ENCODE assay signal across 9 cellular contexts in the genomic region with DNA sequence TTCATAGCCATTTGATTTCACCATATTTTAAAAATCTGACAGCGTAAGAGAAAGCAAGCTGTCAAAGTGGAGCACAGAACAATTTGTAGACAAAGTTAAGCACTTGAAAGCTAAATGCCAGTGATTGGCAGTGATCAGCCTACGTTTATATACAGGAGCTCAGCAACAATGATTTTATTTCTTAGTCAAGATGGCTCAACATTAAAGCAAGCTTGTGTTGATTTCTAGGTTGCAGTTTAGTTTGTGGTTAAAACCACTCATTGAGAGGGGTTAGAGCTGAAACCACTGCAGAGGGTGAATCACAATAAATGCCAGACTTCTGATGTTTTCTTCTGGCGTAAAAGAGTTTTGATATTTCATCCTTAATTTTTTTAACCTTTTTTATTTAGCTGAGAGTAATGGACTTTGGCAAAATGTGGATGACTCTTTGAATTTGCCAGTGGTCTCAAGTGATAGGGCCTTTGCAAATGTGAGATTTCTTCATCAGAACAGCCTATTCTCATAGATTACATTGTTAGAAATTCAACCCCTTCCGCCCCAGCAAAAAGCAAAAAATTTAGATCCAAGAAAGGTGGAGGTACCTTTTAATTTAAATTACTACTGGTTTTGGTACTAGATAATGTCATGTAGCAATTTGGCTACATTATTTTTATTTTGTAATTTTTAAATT.
DNase-seq lines count a peak whose midpoint lies in the region; ATAC-seq and TF ChIP-seq lines count a peak whose summit lies in the region.
"Had no signal": no experiment of that assay in that cellular context is flagged by ENCODE, and none has a peak within 500 bp of the region (broad histone marks: within the 10 kb centered on the region; RNA-seq: fewer than 3 reads in every experiment).

No MANE protein-coding gene starts in this region.

- WGBS in heart right ventricle, 2 donors, result 73 to 78% methylated on average over 4 of the region's 4 CpGs

- DNase-seq in AG08396 (ENCODE audit: low spot score) (peak; percentile 70), PC-3 (peak; percentile 64), fibroblast of lung (ENCODE audit: low read depth in 2 of 2) (peak; percentile 85 to 94), hippocampal formation (lab: John Stamatoyannopoulos, UW) (no peak), heart right ventricle (no peak)

- H3K27me3 ChIP-seq in PC-3 (ENCODE audit: low read length) (no peaks in the 10 kb centered on the region), fibroblast of lung (ENCODE audit: control insufficient read depth, insufficient read depth, low read length) (no peaks in the 10 kb centered on the region), heart right ventricle (no peaks in the 10 kb centered on the region)

- H4K20me1 ChIP-seq in PC-3 (ENCODE audit: low read length), result no peaks in the 10 kb centered on the region
- no peaks in the 10 kb centered on the region for H4K20me1 ChIP-seq in fibroblast of lung (ENCODE audit: control insufficient read depth, extremely low read depth, insufficient read depth, low read length)

- POLR2A ChIA-PET in PC-3 (lab: Charles Lee; ENCODE audit: unreplicated experiment), result interaction anchor here (0.8 kb wide), 1 partner anchor 75 kb away, joined by 3 read pairs; no protein-coding TSS in a partner anchor

- TF ChIP-seq CTCF in PC-3 (conservative IDR thresholded peaks at IDR 0.05; ENCODE audit: low read depth, low read length) (no peak), fibroblast of lung (conservative IDR thresholded peaks at IDR 0.05 in 1 of 2, IDR thresholded peaks at IDR 0.05 in 1 of 2; ENCODE audit: low read depth in 1 of 2, low read length in 2 of 2) (no peak), heart right ventricle (IDR thresholded peaks at IDR 0.05) (no peak)

- intact Hi-C loops in PC-3 (cut with micrococcal nuclease), result no loop called here
- intact Hi-C loops in heart right ventricle (cut with DNase I), result no loop called here

- no peaks in the 10 kb centered on the region for H3K36me3 ChIP-seq in PC-3 (ENCODE audit: low read depth, low read length)
- peaks cover 2% of the 10 kb centered on the region for H3K36me3 ChIP-seq in fibroblast of lung (ENCODE audit: control insufficient read depth, insufficient read depth, low read length)
- H3K36me3 ChIP-seq in heart right ventricle, result peaks cover 0 to 7% (median 0%) of the 10 kb centered on the region in 9 donors

- H3K9me3 ChIP-seq in PC-3 (ENCODE audit: low read length) (no peaks in the 10 kb centered on the region), fibroblast of lung (ENCODE audit: control insufficient read depth, insufficient read depth, low read depth, low read length) (no peaks in the 10 kb centered on the region), heart right ventricle (no peaks in the 10 kb centered on the region)

- H3K4me1 ChIP-seq in PC-3 (ENCODE audit: insufficient read depth, low read length), result peaks cover 24% of the 10 kb centered on the region
- H3K4me1 ChIP-seq in fibroblast of lung (ENCODE audit: control insufficient read depth, extremely low read depth, insufficient read depth, low read length), result peaks cover 2% of the 10 kb centered on the region
- H3K4me1 ChIP-seq in heart right ventricle, result peaks cover 0 to 24% (median 12%) of the 10 kb centered on the region in 9 donors

- peak overlapping the region; percentile 27 for H3K4me2 ChIP-seq in PC-3 (ENCODE audit: low read length)
- H3K4me2 ChIP-seq in fibroblast of lung (ENCODE audit: extremely low read depth, insufficient read depth, low read length), result peak overlapping the region; percentile 52

- H2AFZ ChIP-seq in PC-3 (ENCODE audit: low read length) (no peak overlapping the region), fibroblast of lung (ENCODE audit: low read length) (no peak overlapping the region)

- ATAC-seq in GM18870 (IDR thresholded peaks at IDR 0.05; ENCODE audit: unreplicated experiment) (peak; percentile 67), PC-3 (peak; percentile 64; the same call in 1 of the 2 replicates), HG03439 (IDR thresholded peaks at IDR 0.05; ENCODE audit: unreplicated experiment) (no peak), GM19324 (IDR thresholded peaks at IDR 0.05; ENCODE audit: low FRiP score, unreplicated experiment) (no peak), heart right ventricle (no peak)

- H3K4me3 ChIP-seq in PC-3 (ENCODE audit: low read length), result no peak overlapping the region
- peak overlapping the region in 1 of 4 experiments; percentile 15 for H3K4me3 ChIP-seq in fibroblast of lung (replicated peaks in 1 of 4; ENCODE audit: control extremely low read depth in 1 of 4, insufficient read depth in 1 of 4, low read depth in 3 of 4, low read length in 4 of 4)
- no peak overlapping the region for H3K4me3 ChIP-seq in heart right ventricle

- H3K27ac ChIP-seq in PC-3 (ENCODE audit: low read length) (no peak overlapping the region), fibroblast of lung (ENCODE audit: insufficient read depth, low read length) (no peak overlapping the region), heart right ventricle (no peak overlapping the region)
- H3K27ac ChIP-seq: VCaP had no signal

- H3K79me2 ChIP-seq in PC-3 (ENCODE audit: low read length), result 0 out of 2 replicates have a peak, but pooled peaks cover 2% of the 10 kb centered on the region
- H3K79me2 ChIP-seq in fibroblast of lung (ENCODE audit: control insufficient read depth, insufficient read depth, low read length), result no peaks in the 10 kb centered on the region

- H3K9me2 ChIP-seq in PC-3 (replicated peaks; ENCODE audit: low read length), result no peaks in the 10 kb centered on the region

- no peak overlapping the region for H3K9ac ChIP-seq in PC-3 (ENCODE audit: low read length)
- no peak overlapping the region for H3K9ac ChIP-seq in fibroblast of lung (ENCODE audit: insufficient read depth, low read length)

- CTCF ChIA-PET in PC-3 (lab: Charles Lee), result no interaction called here

- H3F3A ChIP-seq in PC-3 (ENCODE audit: low read length, unreplicated experiment), result no peaks in the 10 kb centered on the region

- BruUV-seq in PC-3 (replicated peaks; lab: Mats Ljungman, UMichigan), result no TSS peak

Comparison
In these comparisons a context has a peak if more than half of its experiments do, and no peak if none do; other contexts are left out.
1. DNase-seq: peak in AG08396 (single experiment), PC-3 (single experiment) and fibroblast of lung (2 of 2); none in hippocampal formation (0 of 2) and heart right ventricle (0 of 2).
2. ATAC-seq: peak in GM18870 (single experiment) and PC-3 (single experiment); none in HG03439 (single experiment), GM19324 (single experiment) and heart right ventricle (0 of 8).